Comparison of ENCODE assay signal across 8 cellular contexts in the genomic region with DNA sequence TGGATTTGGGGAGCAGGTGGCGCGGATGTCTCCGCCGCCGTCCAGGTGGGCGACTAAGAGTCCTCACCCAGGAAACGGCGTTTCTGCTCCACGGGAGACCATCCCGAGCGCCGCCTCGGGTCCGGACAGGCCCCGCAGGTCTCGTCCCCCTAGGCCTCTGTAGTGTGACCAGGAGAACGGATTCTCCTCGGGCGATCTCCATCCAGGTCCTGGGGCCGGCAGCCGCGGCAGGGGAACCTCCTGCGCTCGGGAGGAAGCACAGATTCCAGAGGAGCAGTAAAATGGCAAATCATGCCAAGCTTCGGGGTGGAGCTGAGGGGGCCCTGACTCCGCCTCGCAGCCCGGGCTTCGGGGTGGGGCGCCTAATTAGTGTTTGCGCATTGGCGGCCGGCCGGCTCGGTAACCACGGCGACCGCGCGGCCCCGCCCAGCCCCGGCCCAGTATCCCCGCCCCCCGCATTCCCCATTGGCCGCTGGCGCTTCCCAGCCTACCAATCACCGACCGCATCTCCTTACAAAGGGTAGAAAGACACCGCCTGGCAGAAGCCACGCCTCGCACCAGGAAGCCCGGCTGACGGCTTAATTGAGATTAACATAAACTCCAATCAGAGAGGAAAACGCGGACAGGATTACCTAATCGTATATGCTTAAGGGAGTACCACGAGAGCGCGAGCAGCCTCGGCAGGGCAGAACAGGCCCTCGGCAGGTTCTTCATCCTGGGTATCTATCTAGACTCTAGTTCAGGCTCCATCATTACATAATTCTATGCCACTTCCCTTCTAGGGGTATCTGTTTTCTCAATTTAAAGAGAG.
DNase-seq lines count a peak whose midpoint lies in the region; ATAC-seq and TF ChIP-seq lines count a peak whose summit lies in the region.

No MANE protein-coding gene starts in this region.

- H3K9ac ChIP-seq in smooth muscle cell (ENCODE audit: low read depth), result peak overlapping the region; percentile 93

- peak overlapping the region; percentile 85 to 98 (median 94) for H3K27ac Mint-ChIP-seq in immature natural killer cell

- H2AFZ ChIP-seq in smooth muscle cell (ENCODE audit: low read depth), result peak overlapping the region; percentile 94

- H3K9me3 ChIP-seq in smooth muscle cell (replicated peaks; ENCODE audit: low read depth), result no peaks in the 10 kb centered on the region

- H3F3A ChIP-seq in smooth muscle cell (ENCODE audit: low read depth), result peaks cover 31% of the 10 kb centered on the region

- H3K27me3 ChIP-seq in smooth muscle cell (ENCODE audit: low read depth), result no peaks in the 10 kb centered on the region

- peaks cover 14 to 21% of the 10 kb centered on the region in 2 donors for H3K4me1 Mint-ChIP-seq in immature natural killer cell

- H3K27ac ChIP-seq in smooth muscle cell (ENCODE audit: low read depth), result peak overlapping the region; percentile 84

- ATAC-seq in GM19023 (IDR thresholded peaks at IDR 0.05; ENCODE audit: unreplicated experiment) (peak; percentile 97), HG03196 (IDR thresholded peaks at IDR 0.05; ENCODE audit: unreplicated experiment) (peak; percentile 95)

- H4K20me1 ChIP-seq in smooth muscle cell (ENCODE audit: low read depth), result no peaks in the 10 kb centered on the region

- TF ChIP-seq CTCF in AG09309 (IDR thresholded peaks at IDR 0.05; ENCODE audit: control insufficient read depth, insufficient read depth, low read depth, low read length, missing control alignments) (no peak), smooth muscle cell (IDR thresholded peaks at IDR 0.05; ENCODE audit: borderline replicate concordance, insufficient read depth, poor library complexity, severe bottlenecking) (no peak)

- H3K4me3 ChIP-seq in AG09309 (ENCODE audit: control insufficient read depth, low read depth, low read length), result peak overlapping the region; percentile 98
- peak overlapping the region; percentile 93 for H3K4me3 ChIP-seq in smooth muscle cell

- WGBS in smooth muscle cell (ENCODE audit: low lambda C conversion rate), result 2% methylated on average over 54 of the region's 61 CpGs

- peak; percentile 97 for DNase-seq in AG09309 (ENCODE audit: low read depth)
- DNase-seq in NCI-H345 (lab: John Stamatoyannopoulos, UW), result peak; percentile 95
- peak; percentile 89 to 95 (median 90) for DNase-seq in activated CD4-positive, CD25-positive, alpha-beta regulatory T cell (lab: John Stamatoyannopoulos, UW)
- peak; percentile 96 for DNase-seq in central memory CD4-positive, alpha-beta T cell
- DNase-seq in immature natural killer cell, result peak; percentile 90 to 95 (median 93)
- peak; percentile 89 for DNase-seq in smooth muscle cell (lab: John Stamatoyannopoulos, UW; ENCODE audit: unreplicated experiment)

- peak overlapping the region; percentile 80 to 92 (median 89) for H3K4me3 Mint-ChIP-seq in immature natural killer cell

- peaks cover 2 to 13% (median 5%) of the 10 kb centered on the region in 3 donors for H3K27me3 Mint-ChIP-seq in immature natural killer cell (ENCODE audit: low read depth in 3 of 3)

- no peaks in the 10 kb centered on the region for H3K36me3 Mint-ChIP-seq in immature natural killer cell

- peaks cover 35% of the 10 kb centered on the region for H3K4me1 ChIP-seq in smooth muscle cell (ENCODE audit: low read depth)

- no peaks in the 10 kb centered on the region for H3K79me2 ChIP-seq in smooth muscle cell (ENCODE audit: low read depth)

- H3K36me3 ChIP-seq in smooth muscle cell (ENCODE audit: low read depth), result no peaks in the 10 kb centered on the region

- no peaks in the 10 kb centered on the region for H3K9me3 Mint-ChIP-seq in immature natural killer cell

- H3K4me2 ChIP-seq in smooth muscle cell, result peak overlapping the region; percentile 98

Comparison
In these comparisons a context has a peak if more than half of its experiments do, and no peak if none do; other contexts are left out.
1. Peak in every context shown above with its lines: DNase-seq, ATAC-seq, H3K4me3 ChIP-seq and H3K27ac ChIP-seq.